Comparison of ENCODE assay signal across 8 cellular contexts in the genomic region with DNA sequence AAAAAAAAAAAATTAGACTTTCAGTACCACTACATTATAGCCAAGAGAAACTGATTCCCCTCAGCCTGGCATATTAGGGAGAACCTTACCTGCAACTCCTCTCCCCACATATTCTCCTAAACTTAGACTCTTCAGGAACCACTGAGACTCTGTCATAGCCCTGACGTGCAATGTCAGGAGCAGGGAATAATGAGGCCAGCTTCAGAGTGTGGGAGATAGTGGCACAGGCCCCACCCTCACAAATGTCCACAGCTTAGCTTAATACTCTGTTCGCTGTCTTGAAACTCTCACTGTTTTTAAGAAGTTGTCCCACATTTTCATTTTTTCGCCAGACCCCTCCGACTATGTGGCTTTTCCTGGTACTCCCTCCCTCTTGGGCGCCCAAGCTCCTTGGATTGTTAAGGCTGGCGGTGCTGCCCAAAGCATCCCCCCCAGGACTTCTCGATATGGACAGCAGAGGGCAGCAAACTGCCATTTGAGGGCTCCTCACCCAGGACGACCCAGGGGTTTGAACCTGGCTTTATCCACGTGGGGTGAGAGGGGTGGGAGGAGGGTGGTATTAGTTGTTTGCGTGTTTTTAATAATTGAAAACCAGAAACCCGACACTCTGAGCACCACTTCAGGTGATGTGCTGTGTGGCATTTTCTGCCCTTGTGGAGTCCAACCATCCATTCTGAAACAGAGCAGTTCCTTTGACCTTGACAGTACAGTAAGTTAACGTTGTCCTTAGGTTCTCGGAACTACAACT. TPM values are rescaled to one million over a fixed set of nuclear protein-coding genes. Genes with fewer than 3 reads are reported as not detected.
DNase-seq lines count a peak whose midpoint lies in the region; ATAC-seq, FAIRE-seq and TF ChIP-seq lines count a peak whose summit lies in the region.

No MANE protein-coding gene starts in this region.

- peaks cover 9% of the 10 kb centered on the region for H3K4me1 ChIP-seq in mesenchymal stem cell (ENCODE audit: control insufficient read depth, insufficient read depth, low read depth, low read length)

- H2BK5ac ChIP-seq in mesenchymal stem cell (ENCODE audit: low read depth, low read length, poor library complexity, severe bottlenecking) = no peak overlapping the region

- no peak overlapping the region for H3K4me2 ChIP-seq in mesenchymal stem cell (ENCODE audit: low read length, poor library complexity, severe bottlenecking)

- no peak overlapping the region for H2BK120ac ChIP-seq in mesenchymal stem cell (ENCODE audit: low read depth, low read length)

- no peak overlapping the region for H3K18ac ChIP-seq in mesenchymal stem cell (ENCODE audit: low read depth in 1 of 2, low read length in 2 of 2)

- H3K36me3 ChIP-seq in mesenchymal stem cell (ENCODE audit: control insufficient read depth in 1 of 2, insufficient read depth in 2 of 2, low read depth in 1 of 2, low read length in 2 of 2) = no peaks in the 10 kb centered on the region

- H2BK15ac ChIP-seq in mesenchymal stem cell (ENCODE audit: low read depth, poor library complexity, severe bottlenecking) = no peak overlapping the region

- no peak overlapping the region for H3K4ac ChIP-seq in mesenchymal stem cell (ENCODE audit: low read depth in 1 of 2, low read length in 2 of 2)

- H2BK12ac ChIP-seq in mesenchymal stem cell (ENCODE audit: low read length in 2 of 2) = no peak overlapping the region

- TF ChIP-seq POLR2A in GM12892 (IDR thresholded peaks at IDR 0.05; ENCODE audit: low read depth, low read length) = no peak

- peak; percentile 71 for DNase-seq in GM12892 (ENCODE audit: insufficient read length)
- peak; percentile 18 for DNase-seq in NCI-H345 treated with DMSO at 0.1 percent for 48 hours (lab: John Stamatoyannopoulos, UW; ENCODE audit: unreplicated experiment)
- peak; percentile 44 to 48 for DNase-seq in activated CD4-positive, alpha-beta T cell treated with anti-CD3 and anti-CD28 coated beads, Interleukin-2, amount 50 U/mL, for 4 hours
- DNase-seq in ecto neural progenitor cell (ENCODE audit: low spot score) = peak; percentile 83
- peak; percentile 65 for DNase-seq in mesenchymal stem cell
- DNase-seq in stimulated activated CD8-positive, alpha-beta memory T cell treated with anti-CD3 and anti-CD28 coated beads, Interleukin-2, amount 100 ng/mL, for 1 hour (ENCODE audit: low read depth in 2 of 2) = peak; percentile 14

- no peak overlapping the region for H3K9ac ChIP-seq in mesenchymal stem cell (ENCODE audit: low read length)

- H3K23ac ChIP-seq in mesenchymal stem cell (ENCODE audit: low read length in 2 of 2) = no peak overlapping the region

- H3K4me3 ChIP-seq in mesenchymal stem cell (ENCODE audit: insufficient read depth in 1 of 2, low read depth in 1 of 2, low read length in 2 of 2) = no peak overlapping the region

- no peaks in the 10 kb centered on the region for H3K9me3 ChIP-seq in mesenchymal stem cell (ENCODE audit: control insufficient read depth, low read length)

- H4K8ac ChIP-seq in mesenchymal stem cell (ENCODE audit: low read length) = no peak overlapping the region

- H3K27me3 ChIP-seq in mesenchymal stem cell (ENCODE audit: control insufficient read depth in 1 of 2, insufficient read depth in 1 of 2, low read length in 2 of 2) = peaks cover 0 to 38% of the 10 kb centered on the region in 2 experiments

- H4K91ac ChIP-seq in mesenchymal stem cell (ENCODE audit: low read length) = no peak overlapping the region

- no peak overlapping the region for H2AFZ ChIP-seq in mesenchymal stem cell (ENCODE audit: low read depth, low read length)

- H3K27ac ChIP-seq in mesenchymal stem cell (ENCODE audit: low read length, poor library complexity, severe bottlenecking) = no peak overlapping the region

- ATAC-seq in HG02981 (IDR thresholded peaks at IDR 0.05; ENCODE audit: unreplicated experiment) = peak; percentile 82

- WGBS in mesenchymal stem cell = 28% methylated on average over 13 of the region's 13 CpGs

- FAIRE-seq in A204.1 (lab: Jason Lieb, UNC) (peak; percentile 35), GM12892 (lab: Jason Lieb, UNC) (peak; percentile 81)

- no peaks in the 10 kb centered on the region for H3K79me1 ChIP-seq in mesenchymal stem cell (replicated peaks; ENCODE audit: low read length, poor library complexity, severe bottlenecking)

- H3K14ac ChIP-seq in mesenchymal stem cell (ENCODE audit: low read length in 2 of 2) = no peak overlapping the region

- peak overlapping the region; percentile 82 for H2AK5ac ChIP-seq in mesenchymal stem cell (ENCODE audit: low read length, severe bottlenecking)

RNA-seq across cellular contexts. Expression of a gene that starts 45.2 kb away (rescaled TPM):
- polyA plus RNA-seq in GM12892 (2012; ENCODE audit: missing spikeins) = not detected
- polyA plus RNA-seq in mesenchymal stem cell (2013, experiment 1 of 2) = not detected
- polyA plus RNA-seq in mesenchymal stem cell (2013, experiment 2 of 2) = not detected

Comparison
In these comparisons a context has a peak if more than half of its experiments do, and no peak if none do; other contexts are left out.
1. DNase-seq: peak in every context shown above with its lines; median percentile 83 in ecto neural progenitor cell; 71 in GM12892; 65 in mesenchymal stem cell; 46 in activated CD4-positive, alpha-beta T cell treated with anti-CD3 and anti-CD28 coated beads, Interleukin-2, amount 50 U/mL, for 4 hours; 18 in NCI-H345 treated with DMSO at 0.1 percent for 48 hours; 14 in stimulated activated CD8-positive, alpha-beta memory T cell treated with anti-CD3 and anti-CD28 coated beads, Interleukin-2, amount 100 ng/mL, for 1 hour.